In the genomic region with DNA sequence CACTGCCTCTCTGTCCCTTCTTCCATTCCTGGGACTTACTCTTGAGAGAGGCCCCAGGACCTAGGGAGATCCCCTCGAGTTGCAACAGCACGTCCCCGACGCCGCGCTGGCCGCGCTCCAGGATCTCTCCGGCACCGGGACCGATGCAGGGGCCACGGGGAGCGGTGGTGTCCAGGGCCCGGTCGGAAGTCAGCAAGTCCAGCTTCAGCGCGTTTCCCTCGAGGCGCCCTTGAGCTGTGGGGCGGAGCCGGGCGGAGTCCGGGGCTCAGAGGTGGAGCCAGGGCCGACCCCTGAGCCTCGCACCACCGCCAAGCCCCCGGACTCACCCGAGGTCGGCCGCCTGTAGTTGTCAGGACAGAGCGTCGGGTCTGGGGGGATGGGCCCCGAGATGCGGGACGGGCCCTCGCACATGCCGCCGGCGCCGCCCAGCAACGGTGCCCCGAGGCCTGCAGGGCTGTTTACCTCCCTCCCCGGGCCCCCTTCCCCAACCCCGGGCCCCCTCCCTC, we compare ENCODE assay signal across 8 cellular contexts. TPM values are rescaled to one million over a fixed set of nuclear protein-coding genes. Genes with fewer than 3 reads are reported as not detected.
DNase-seq lines count a peak whose midpoint lies in the region; ATAC-seq and TF ChIP-seq lines count a peak whose summit lies in the region.

No MANE protein-coding gene starts in this region.

- H3K4me3 ChIP-seq in PC-3 (ENCODE audit: low read length) = peak overlapping the region; percentile 68
- peak overlapping the region; percentile 40 for H3K4me3 ChIP-seq in endocrine pancreas (ENCODE audit: control insufficient read depth, insufficient read depth, low read length)

- H3K79me2 ChIP-seq in PC-3 (ENCODE audit: low read length) = no peaks in the 10 kb centered on the region

- no peak for TF ChIP-seq CTCF in PC-3 (conservative IDR thresholded peaks at IDR 0.05; ENCODE audit: low read depth, low read length)

- intact Hi-C loops in PC-3 (cut with micrococcal nuclease) = no loop called here

- no peak overlapping the region for H3K27ac ChIP-seq in PC-3 (ENCODE audit: low read length)

- no TSS peak for BruUV-seq in PC-3 (replicated peaks; lab: Mats Ljungman, UMichigan)

- H3K36me3 ChIP-seq in PC-3 (ENCODE audit: low read depth, low read length) = no peaks in the 10 kb centered on the region
- H3K36me3 ChIP-seq in endocrine pancreas (ENCODE audit: control insufficient read depth, insufficient read depth, low read length) = peaks cover 2% of the 10 kb centered on the region

- CTCF ChIA-PET in activated naive CD4-positive, alpha-beta T cell treated with anti-CD3 and anti-CD28 coated beads, Interleukin-2, amount 10 ng/mL, durations not matched to agents 7 days and 5 days (lab: Charles Lee) = interaction anchor here (4.5 to 10.0 kb wide), 3 partner anchors 22 to 143 kb away, joined by 25 to 151 read pairs (median 75); a partner anchor contains a TSS
- CTCF ChIA-PET in PC-3 (lab: Charles Lee) = no interaction called here

- H3K27me3 ChIP-seq in PC-3 (ENCODE audit: low read length) (no peaks in the 10 kb centered on the region), endocrine pancreas (ENCODE audit: control insufficient read depth, insufficient read depth, low read length) (no peaks in the 10 kb centered on the region)

- peaks cover 40% of the 10 kb centered on the region for H3K4me1 Mint-ChIP-seq in activated naive CD4-positive, alpha-beta T cell treated with anti-CD3 and anti-CD28 coated beads, Interleukin-2, amount 10 ng/mL, durations not matched to agents 7 days and 5 days
- peaks cover 46 to 61% (median 54%) of the 10 kb centered on the region in 3 donors for H3K4me1 Mint-ChIP-seq in naive B cell

- no peaks in the 10 kb centered on the region for H4K20me1 ChIP-seq in PC-3 (ENCODE audit: low read length)

- peak overlapping the region; percentile 90 for H3K4me2 ChIP-seq in PC-3 (ENCODE audit: low read length)

- H2AFZ ChIP-seq in PC-3 (ENCODE audit: low read length) = peak overlapping the region; percentile 73

- H3K9ac ChIP-seq in PC-3 (ENCODE audit: low read length) (peak overlapping the region; percentile 52; the same call in 1 of the 2 replicates), endocrine pancreas (ENCODE audit: control insufficient read depth, insufficient read depth, low read length) (peak overlapping the region; percentile 54)

- no peak for DNase-seq in activated naive CD4-positive, alpha-beta T cell treated with anti-CD3 and anti-CD28 coated beads, Interleukin-2, amount 10 ng/mL, durations not matched to agents 7 days and 5 days
- no peak for DNase-seq in activated naive CD4-positive, alpha-beta T cell treated with anti-CD3 and anti-CD28 coated beads, Interleukin-2, amount 50 U/mL, for 16 hours
- DNase-seq in PC-3 (no peak), naive B cell (no peak)

- H3K9me3 ChIP-seq in PC-3 (ENCODE audit: low read length) = no peaks in the 10 kb centered on the region
- H3K9me3 ChIP-seq in endocrine pancreas (ENCODE audit: control insufficient read depth, low read length) = no peaks in the 10 kb centered on the region

- peak; percentile 37 for ATAC-seq in PC-3
- ATAC-seq in naive B cell (ENCODE audit: low read depth in 2 of 2) = peak; percentile 0 to 1
- no peak for ATAC-seq in GM19397 (IDR thresholded peaks at IDR 0.05; ENCODE audit: unreplicated experiment)
- ATAC-seq in HG02870 (IDR thresholded peaks at IDR 0.05; ENCODE audit: unreplicated experiment) = no peak
- ATAC-seq in HG02884 (IDR thresholded peaks at IDR 0.05; ENCODE audit: unreplicated experiment) = no peak

- H3F3A ChIP-seq in PC-3 (ENCODE audit: low read length, unreplicated experiment) = no peaks in the 10 kb centered on the region

- H3K36me3 Mint-ChIP-seq in activated naive CD4-positive, alpha-beta T cell treated with anti-CD3 and anti-CD28 coated beads, Interleukin-2, amount 10 ng/mL, durations not matched to agents 7 days and 5 days = peaks cover 9% of the 10 kb centered on the region
- no peaks in the 10 kb centered on the region for H3K36me3 Mint-ChIP-seq in naive B cell

- H3K9me3 Mint-ChIP-seq in activated naive CD4-positive, alpha-beta T cell treated with anti-CD3 and anti-CD28 coated beads, Interleukin-2, amount 10 ng/mL, durations not matched to agents 7 days and 5 days = no peaks in the 10 kb centered on the region
- H3K9me3 Mint-ChIP-seq in naive B cell = no peaks in the 10 kb centered on the region

- H3K4me1 ChIP-seq in PC-3 (ENCODE audit: insufficient read depth, low read length) (no peaks in the 10 kb centered on the region; the same call in 1 of the 2 replicates), endocrine pancreas (ENCODE audit: control insufficient read depth, insufficient read depth, low read length) (no peaks in the 10 kb centered on the region)

- peak overlapping the region; percentile 69 for H3K4me3 Mint-ChIP-seq in activated naive CD4-positive, alpha-beta T cell treated with anti-CD3 and anti-CD28 coated beads, Interleukin-2, amount 10 ng/mL, durations not matched to agents 7 days and 5 days
- peak overlapping the region; percentile 64 to 91 (median 66) for H3K4me3 Mint-ChIP-seq in naive B cell

- no peak overlapping the region for H3K27ac Mint-ChIP-seq in activated naive CD4-positive, alpha-beta T cell treated with anti-CD3 and anti-CD28 coated beads, Interleukin-2, amount 10 ng/mL, durations not matched to agents 7 days and 5 days
- peak overlapping the region in 2 of 6 donors; percentile 79 to 93 for H3K27ac Mint-ChIP-seq in naive B cell

- no peaks in the 10 kb centered on the region for H3K9me2 ChIP-seq in PC-3 (replicated peaks; ENCODE audit: low read length)

- POLR2A ChIA-PET in PC-3 (lab: Charles Lee; ENCODE audit: unreplicated experiment) = no interaction called here

- H3K27me3 Mint-ChIP-seq in activated naive CD4-positive, alpha-beta T cell treated with anti-CD3 and anti-CD28 coated beads, Interleukin-2, amount 10 ng/mL, durations not matched to agents 7 days and 5 days = peaks cover 4% of the 10 kb centered on the region
- H3K27me3 Mint-ChIP-seq in naive B cell = no peaks in the 10 kb centered on the region

RNA-seq across cellular contexts. Expression of a gene that starts 0.5 kb away (rescaled TPM):
- 12.0 and 19.4 TPM in 2 replicates for total RNA-seq in PC-3 (2014; rRNA removed)
- polyA plus RNA-seq in naive B cell (ENCODE audit: low read depth in 6 of 6) = 1 to 10 TPM in 5 of 6 donors, not detected in 1; 1.2 to 2.6 (median 2.2) TPM

RNA-seq across cellular contexts. Expression of a gene that starts 0.5 kb away (rescaled TPM):
- total RNA-seq in PC-3 (2014; rRNA removed) = not detected in 2 replicates
- 10 to 100 TPM; 10.3 to 12.5 (median 11.1) TPM for polyA plus RNA-seq in naive B cell (ENCODE audit: low read depth in 6 of 6)

RNA-seq across cellular contexts. Expression of a gene that starts 5.3 kb away (rescaled TPM):
- 15.1 and 16.4 TPM in 2 replicates for total RNA-seq in PC-3 (2014; rRNA removed)
- polyA plus RNA-seq in naive B cell (ENCODE audit: low read depth in 6 of 6) = 10 to 100 TPM; 12.0 to 23.7 (median 16.1) TPM

RNA-seq across cellular contexts. Expression of a gene that starts 6.0 kb away (rescaled TPM):
- 26.3 and 31.7 TPM in 2 replicates for total RNA-seq in PC-3 (2014; rRNA removed)
- polyA plus RNA-seq in naive B cell (ENCODE audit: low read depth in 6 of 6) = 10 to 100 TPM; 31.3 to 52.8 (median 35.5) TPM

RNA-seq across cellular contexts. Expression of a gene that starts 21.1 kb away (rescaled TPM):
- total RNA-seq in PC-3 (2014; rRNA removed) = 0.33 and 0.40 TPM in 2 replicates
- 10 to 100 TPM in 4 of 6 donors, 1 to 10 TPM in 2; 9.4 to 23.2 (median 14.1) TPM for polyA plus RNA-seq in naive B cell (ENCODE audit: low read depth in 6 of 6)

Comparison
In these comparisons a context has a peak if more than half of its experiments do, and no peak if none do; other contexts are left out.
1. ATAC-seq: peak in PC-3 (single experiment) and naive B cell (2 of 2); none in GM19397 (single experiment), HG02870 (single experiment) and HG02884 (single experiment).